21 cellular contexts compared by ENCODE assay signal in genomic region chr5:180909782-180910181, GRCh38. TPM values are rescaled to one million over a fixed set of nuclear protein-coding genes. Genes with fewer than 3 reads are reported as not detected.
"Had no signal": no experiment of that assay in that cellular context is flagged by ENCODE, and none has a peak within 500 bp of the region (broad histone marks: within the 10 kb centered on the region; RNA-seq: fewer than 3 reads in every experiment).

No MANE protein-coding gene starts in this region.

- H3K27ac ChIP-seq: epithelial cell of prostate, right atrium auricular region, WERI-Rb-1 had no signal

- H3K36me3 Mint-ChIP-seq: natural killer cell, type B pancreatic cell had no signal

- H3K4me1 Mint-ChIP-seq: activated CD4-positive, alpha-beta T cell treated with anti-CD3 and anti-CD28 coated beads, Interleukin-2, amount 10 ng/mL, durations not matched to agents 7 days and 5 days; natural killer cell; T-helper 17 cell had no signal

- H3K27ac Mint-ChIP-seq: activated CD4-positive, alpha-beta T cell treated with anti-CD3 and anti-CD28 coated beads, Interleukin-2, amount 10 ng/mL, durations not matched to agents 7 days and 5 days; effector memory CD8-positive, alpha-beta T cell; natural killer cell; stimulated activated naive CD8-positive, alpha-beta T cell treated with anti-CD3 and anti-CD28 coated beads, Interleukin-15, Interleukin-2, amounts not matched to agents 100 ng/mL and 50 ng/mL, for 24 hours; T-helper 17 cell; type B pancreatic cell had no signal

- H3K4me3 ChIP-seq: mucosa of descending colon, right atrium auricular region, smooth muscle cell had no signal

- H3K4me3 Mint-ChIP-seq: activated CD4-positive, alpha-beta T cell treated with anti-CD3 and anti-CD28 coated beads, Interleukin-2, amount 10 ng/mL, durations not matched to agents 7 days and 5 days; effector memory CD8-positive, alpha-beta T cell; natural killer cell; stimulated activated naive CD8-positive, alpha-beta T cell treated with anti-CD3 and anti-CD28 coated beads, Interleukin-15, Interleukin-2, amounts not matched to agents 100 ng/mL and 50 ng/mL, for 24 hours; T-helper 17 cell; type B pancreatic cell had no signal

- H3K36me3 ChIP-seq: right atrium auricular region, WERI-Rb-1 had no signal

- H3K4me1 ChIP-seq: right atrium auricular region had no signal

- ATAC-seq: effector memory CD8-positive, alpha-beta T cell; T-helper 17 cell had no signal

- DNase-seq: activated CD4-positive, alpha-beta T cell treated with anti-CD3 and anti-CD28 coated beads, Interleukin-2, amount 10 ng/mL, durations not matched to agents 7 days and 5 days; activated CD8-positive, alpha-beta memory T cell treated with anti-CD3 and anti-CD28 coated beads for 24 hours; activated effector memory CD4-positive, alpha-beta T cell treated with Interleukin-2 at 50 U/mL for 16 hours; activated naive CD4-positive, alpha-beta T cell treated with anti-CD3 and anti-CD28 coated beads, Interleukin-2, amount 50 U/mL, for 16 hours; activated T-cell treated with anti-CD3 and anti-CD28 coated beads for 4 hours; dermis blood vessel endothelial cell; effector memory CD8-positive, alpha-beta T cell; foreskin melanocyte; mucosa of descending colon; natural killer cell; T-helper 17 cell; WERI-Rb-1 had no signal

- H3K9me3 Mint-ChIP-seq: activated CD4-positive, alpha-beta T cell treated with anti-CD3 and anti-CD28 coated beads, Interleukin-2, amount 10 ng/mL, durations not matched to agents 7 days and 5 days; effector memory CD8-positive, alpha-beta T cell; natural killer cell; stimulated activated naive CD8-positive, alpha-beta T cell treated with anti-CD3 and anti-CD28 coated beads, Interleukin-15, Interleukin-2, amounts not matched to agents 100 ng/mL and 50 ng/mL, for 24 hours; type B pancreatic cell had no signal

- H3K27me3 ChIP-seq: right atrium auricular region had no signal

- H3K4me2 ChIP-seq: smooth muscle cell had no signal

- H3K9me3 ChIP-seq: mucosa of descending colon, right atrium auricular region had no signal

RNA-seq across cellular contexts. Expression of gene BTNL8, which starts 10.8 kb away (rescaled TPM):
- total RNA-seq: activated CD4-positive, alpha-beta T cell treated with anti-CD3 and anti-CD28 coated beads, Interleukin-2, amount 10 ng/mL, durations not matched to agents 7 days and 5 days; astrocyte; chondrocyte; fibroblast of lung; posterior vena cava; smooth muscle cell; T-helper 17 cell had no signal
- polyA plus RNA-seq: fibroblast of lung, smooth muscle cell had no signal
